ENCODE assay signal across 2 cellular contexts in the genomic region with DNA sequence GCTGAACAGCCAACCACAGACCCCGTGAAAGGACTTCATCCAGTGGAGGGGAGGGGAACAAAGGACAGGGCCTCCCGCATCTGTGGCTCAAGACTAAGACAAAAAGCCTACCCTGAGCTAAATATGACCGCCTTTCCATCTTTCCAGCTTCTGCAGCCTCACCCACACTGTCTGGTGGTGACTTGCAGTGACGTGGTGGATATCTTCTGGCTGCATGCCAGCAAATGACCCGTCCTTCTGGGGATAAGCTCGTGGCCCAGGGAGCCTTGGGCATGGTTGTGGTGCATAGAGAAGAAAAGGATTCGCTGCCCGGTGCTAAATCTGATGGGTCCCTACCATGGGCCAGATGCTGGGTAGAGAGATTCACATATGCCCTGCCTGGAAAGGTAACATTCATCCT.
A peak's percentile ranks its signal among the peaks of the same experiment; 100 is the strongest.
TF ChIP-seq lines count a peak whose summit lies in the region.

No MANE protein-coding gene starts in this region.

TF ChIP-seq in SK-N-SH, 30 proteins besides CTCF, POLR2A, EP300 and RAD21:
- TF ChIP-seq NRF1 (IDR thresholded peaks at IDR 0.05; ENCODE audit: low read depth, low read length) (no peak), NFIC (IDR thresholded peaks at IDR 0.05; ENCODE audit: borderline replicate concordance) (peak; percentile 44; the same call in 1 of the 2 replicates)
TF ChIP-seq in SK-N-SH: peak in this region for 1.

TF ChIP-seq in SK-N-SH treated with all-trans-retinoic acid at 6 μM for 48 hours, 23 proteins besides CTCF, POLR2A, EP300 and RAD21 (continued from another document):
- TF ChIP-seq GLIS3 (CRISPR knock-in tag; IDR thresholded peaks at IDR 0.05) (no peak), OSR1 (CRISPR knock-in tag; IDR thresholded peaks at IDR 0.05) (no peak), SNAI2 (CRISPR knock-in tag; IDR thresholded peaks at IDR 0.05) (no peak), ZNF565 (CRISPR knock-in tag; conservative IDR thresholded peaks at IDR 0.05; ENCODE audit: low read depth) (no peak), ARNTL (CRISPR knock-in tag; IDR thresholded peaks at IDR 0.05; ENCODE audit: borderline replicate concordance, low read depth) (no peak), BACH2 (CRISPR knock-in tag; IDR thresholded peaks at IDR 0.05; ENCODE audit: borderline replicate concordance) (no peak)
